Comparison of ENCODE assay signal across 1 cellular context in the genomic region with DNA sequence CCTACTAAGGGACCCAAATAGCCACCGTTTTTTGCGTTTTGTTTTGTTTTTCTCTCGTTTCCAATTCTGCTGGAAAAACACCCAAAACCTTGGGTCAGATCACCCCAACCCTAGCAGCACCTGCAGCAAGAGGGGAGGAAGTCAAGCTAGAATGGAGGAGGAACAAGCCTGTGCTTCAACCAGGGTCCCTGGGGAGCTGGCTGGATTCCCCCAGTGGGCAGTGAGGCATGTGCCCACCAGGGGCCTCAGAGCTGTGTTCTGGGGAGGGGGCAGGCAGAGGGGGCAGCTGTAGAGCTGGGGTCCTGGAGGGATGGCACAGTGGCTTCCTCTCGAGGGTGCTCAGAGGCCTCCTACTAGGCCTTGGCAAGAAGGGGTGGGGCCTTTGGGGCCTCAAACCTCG.
TF ChIP-seq lines count a peak whose summit lies in the region.

No MANE protein-coding gene starts in this region.

TF ChIP-seq in GM12878, 131 proteins besides CTCF, POLR2A, EP300 and RAD21 (continued from another document and continues in another):
- TF ChIP-seq, protein P1, sequence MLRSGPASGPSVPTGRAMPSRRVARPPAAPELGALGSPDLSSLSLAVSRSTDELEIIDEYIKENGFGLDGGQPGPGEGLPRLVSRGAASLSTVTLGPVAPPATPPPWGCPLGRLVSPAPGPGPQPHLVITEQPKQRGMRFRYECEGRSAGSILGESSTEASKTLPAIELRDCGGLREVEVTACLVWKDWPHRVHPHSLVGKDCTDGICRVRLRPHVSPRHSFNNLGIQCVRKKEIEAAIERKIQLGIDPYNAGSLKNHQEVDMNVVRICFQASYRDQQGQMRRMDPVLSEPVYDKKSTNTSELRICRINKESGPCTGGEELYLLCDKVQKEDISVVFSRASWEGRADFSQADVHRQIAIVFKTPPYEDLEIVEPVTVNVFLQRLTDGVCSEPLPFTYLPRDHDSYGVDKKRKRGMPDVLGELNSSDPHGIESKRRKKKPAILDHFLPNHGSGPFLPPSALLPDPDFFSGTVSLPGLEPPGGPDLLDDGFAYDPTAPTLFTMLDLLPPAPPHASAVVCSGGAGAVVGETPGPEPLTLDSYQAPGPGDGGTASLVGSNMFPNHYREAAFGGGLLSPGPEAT (IDR thresholded peaks at IDR 0.05; ENCODE audit: low read depth): peak; percentile 23; the same call in 1 of the 2 replicates
- no peak for TF ChIP-seq ZNF207 (IDR thresholded peaks at IDR 0.05; ENCODE audit: borderline replicate concordance)
- TF ChIP-seq, protein P2, sequence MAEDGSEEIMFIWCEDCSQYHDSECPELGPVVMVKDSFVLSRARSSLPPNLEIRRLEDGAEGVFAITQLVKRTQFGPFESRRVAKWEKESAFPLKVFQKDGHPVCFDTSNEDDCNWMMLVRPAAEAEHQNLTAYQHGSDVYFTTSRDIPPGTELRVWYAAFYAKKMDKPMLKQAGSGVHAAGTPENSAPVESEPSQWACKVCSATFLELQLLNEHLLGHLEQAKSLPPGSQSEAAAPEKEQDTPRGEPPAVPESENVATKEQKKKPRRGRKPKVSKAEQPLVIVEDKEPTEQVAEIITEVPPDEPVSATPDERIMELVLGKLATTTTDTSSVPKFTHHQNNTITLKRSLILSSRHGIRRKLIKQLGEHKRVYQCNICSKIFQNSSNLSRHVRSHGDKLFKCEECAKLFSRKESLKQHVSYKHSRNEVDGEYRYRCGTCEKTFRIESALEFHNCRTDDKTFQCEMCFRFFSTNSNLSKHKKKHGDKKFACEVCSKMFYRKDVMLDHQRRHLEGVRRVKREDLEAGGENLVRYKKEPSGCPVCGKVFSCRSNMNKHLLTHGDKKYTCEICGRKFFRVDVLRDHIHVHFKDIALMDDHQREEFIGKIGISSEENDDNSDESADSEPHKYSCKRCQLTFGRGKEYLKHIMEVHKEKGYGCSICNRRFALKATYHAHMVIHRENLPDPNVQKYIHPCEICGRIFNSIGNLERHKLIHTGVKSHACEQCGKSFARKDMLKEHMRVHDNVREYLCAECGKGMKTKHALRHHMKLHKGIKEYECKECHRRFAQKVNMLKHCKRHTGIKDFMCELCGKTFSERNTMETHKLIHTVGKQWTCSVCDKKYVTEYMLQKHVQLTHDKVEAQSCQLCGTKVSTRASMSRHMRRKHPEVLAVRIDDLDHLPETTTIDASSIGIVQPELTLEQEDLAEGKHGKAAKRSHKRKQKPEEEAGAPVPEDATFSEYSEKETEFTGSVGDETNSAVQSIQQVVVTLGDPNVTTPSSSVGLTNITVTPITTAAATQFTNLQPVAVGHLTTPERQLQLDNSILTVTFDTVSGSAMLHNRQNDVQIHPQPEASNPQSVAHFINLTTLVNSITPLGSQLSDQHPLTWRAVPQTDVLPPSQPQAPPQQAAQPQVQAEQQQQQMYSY (CRISPR knock-in tag; IDR thresholded peaks at IDR 0.05): no peak
- TF ChIP-seq EZH2 (IDR thresholded peaks at IDR 0.05; ENCODE audit: borderline replicate concordance, control insufficient read depth, low read depth, low read length): no peak
- TF ChIP-seq NFYA (IDR thresholded peaks at IDR 0.05; ENCODE audit: borderline replicate concordance, low read depth, low read length): no peak
- TF ChIP-seq ZZZ3 (IDR thresholded peaks at IDR 0.05; ENCODE audit: control insufficient read depth, insufficient read length, low read depth): no peak
- no peak for TF ChIP-seq NRF1 (conservative IDR thresholded peaks at IDR 0.05; ENCODE audit: low read depth, low read length)
- TF ChIP-seq CEBPB (IDR thresholded peaks at IDR 0.05; ENCODE audit: borderline replicate concordance in 1 of 2, low read depth in 2 of 2, low read length in 2 of 2): no peak
- TF ChIP-seq PAX5 (IDR thresholded peaks at IDR 0.05; ENCODE audit: borderline replicate concordance, low read depth, low read length): no peak
- TF ChIP-seq, protein P3, sequence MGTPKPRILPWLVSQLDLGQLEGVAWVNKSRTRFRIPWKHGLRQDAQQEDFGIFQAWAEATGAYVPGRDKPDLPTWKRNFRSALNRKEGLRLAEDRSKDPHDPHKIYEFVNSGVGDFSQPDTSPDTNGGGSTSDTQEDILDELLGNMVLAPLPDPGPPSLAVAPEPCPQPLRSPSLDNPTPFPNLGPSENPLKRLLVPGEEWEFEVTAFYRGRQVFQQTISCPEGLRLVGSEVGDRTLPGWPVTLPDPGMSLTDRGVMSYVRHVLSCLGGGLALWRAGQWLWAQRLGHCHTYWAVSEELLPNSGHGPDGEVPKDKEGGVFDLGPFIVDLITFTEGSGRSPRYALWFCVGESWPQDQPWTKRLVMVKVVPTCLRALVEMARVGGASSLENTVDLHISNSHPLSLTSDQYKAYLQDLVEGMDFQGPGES (IDR thresholded peaks at IDR 0.05): no peak
- TF ChIP-seq ZNF622 (IDR thresholded peaks at IDR 0.05): no peak
- TF ChIP-seq, protein P4, sequence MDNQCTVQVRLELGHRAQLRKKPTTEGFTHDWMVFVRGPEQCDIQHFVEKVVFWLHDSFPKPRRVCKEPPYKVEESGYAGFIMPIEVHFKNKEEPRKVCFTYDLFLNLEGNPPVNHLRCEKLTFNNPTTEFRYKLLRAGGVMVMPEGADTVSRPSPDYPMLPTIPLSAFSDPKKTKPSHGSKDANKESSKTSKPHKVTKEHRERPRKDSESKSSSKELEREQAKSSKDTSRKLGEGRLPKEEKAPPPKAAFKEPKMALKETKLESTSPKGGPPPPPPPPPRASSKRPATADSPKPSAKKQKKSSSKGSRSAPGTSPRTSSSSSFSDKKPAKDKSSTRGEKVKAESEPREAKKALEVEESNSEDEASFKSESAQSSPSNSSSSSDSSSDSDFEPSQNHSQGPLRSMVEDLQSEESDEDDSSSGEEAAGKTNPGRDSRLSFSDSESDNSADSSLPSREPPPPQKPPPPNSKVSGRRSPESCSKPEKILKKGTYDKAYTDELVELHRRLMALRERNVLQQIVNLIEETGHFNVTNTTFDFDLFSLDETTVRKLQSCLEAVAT (IDR thresholded peaks at IDR 0.05): no peak
- no peak for TF ChIP-seq SUPT20H (IDR thresholded peaks at IDR 0.05; ENCODE audit: borderline replicate concordance, control insufficient read depth, low read depth, low read length)
- TF ChIP-seq HDGF (IDR thresholded peaks at IDR 0.05): no peak
- TF ChIP-seq RUNX3 (IDR thresholded peaks at IDR 0.05; ENCODE audit: low read length): peak; percentile 24; the same call in 1 of the 2 replicates
- no peak; the same call in 1 of the 2 replicates for TF ChIP-seq IKZF1 (conservative IDR thresholded peaks at IDR 0.05)
- no peak for TF ChIP-seq STAT3 (IDR thresholded peaks at IDR 0.05; ENCODE audit: low read depth, low read length)
- no peak for TF ChIP-seq IRF4 (IDR thresholded peaks at IDR 0.05; ENCODE audit: low read depth, low read length)
- TF ChIP-seq TCF7 (IDR thresholded peaks at IDR 0.05; ENCODE audit: borderline replicate concordance): no peak
- no peak for TF ChIP-seq YBX1 (IDR thresholded peaks at IDR 0.05)
- no peak for TF ChIP-seq CBX5 (IDR thresholded peaks at IDR 0.05; ENCODE audit: low read depth)
- no peak for TF ChIP-seq MXI1 (IDR thresholded peaks at IDR 0.05; ENCODE audit: low read depth, low read length)
- TF ChIP-seq KLF5 (IDR thresholded peaks at IDR 0.05; ENCODE audit: partially characterized antibody): no peak
- TF ChIP-seq ASH2L (IDR thresholded peaks at IDR 0.05; ENCODE audit: borderline replicate concordance, low read depth): no peak
- TF ChIP-seq RFX5 (IDR thresholded peaks at IDR 0.05; ENCODE audit: low read depth, low read length): no peak
- TF ChIP-seq YY1 (IDR thresholded peaks at IDR 0.05; ENCODE audit: low read depth, low read length): no peak
- TF ChIP-seq TARDBP (IDR thresholded peaks at IDR 0.05; ENCODE audit: borderline replicate concordance): no peak
- no peak for TF ChIP-seq SMAD5 (IDR thresholded peaks at IDR 0.05; ENCODE audit: low read depth)
- no peak for TF ChIP-seq ZBED1 (IDR thresholded peaks at IDR 0.05; ENCODE audit: borderline replicate concordance)
- TF ChIP-seq, protein P5, sequence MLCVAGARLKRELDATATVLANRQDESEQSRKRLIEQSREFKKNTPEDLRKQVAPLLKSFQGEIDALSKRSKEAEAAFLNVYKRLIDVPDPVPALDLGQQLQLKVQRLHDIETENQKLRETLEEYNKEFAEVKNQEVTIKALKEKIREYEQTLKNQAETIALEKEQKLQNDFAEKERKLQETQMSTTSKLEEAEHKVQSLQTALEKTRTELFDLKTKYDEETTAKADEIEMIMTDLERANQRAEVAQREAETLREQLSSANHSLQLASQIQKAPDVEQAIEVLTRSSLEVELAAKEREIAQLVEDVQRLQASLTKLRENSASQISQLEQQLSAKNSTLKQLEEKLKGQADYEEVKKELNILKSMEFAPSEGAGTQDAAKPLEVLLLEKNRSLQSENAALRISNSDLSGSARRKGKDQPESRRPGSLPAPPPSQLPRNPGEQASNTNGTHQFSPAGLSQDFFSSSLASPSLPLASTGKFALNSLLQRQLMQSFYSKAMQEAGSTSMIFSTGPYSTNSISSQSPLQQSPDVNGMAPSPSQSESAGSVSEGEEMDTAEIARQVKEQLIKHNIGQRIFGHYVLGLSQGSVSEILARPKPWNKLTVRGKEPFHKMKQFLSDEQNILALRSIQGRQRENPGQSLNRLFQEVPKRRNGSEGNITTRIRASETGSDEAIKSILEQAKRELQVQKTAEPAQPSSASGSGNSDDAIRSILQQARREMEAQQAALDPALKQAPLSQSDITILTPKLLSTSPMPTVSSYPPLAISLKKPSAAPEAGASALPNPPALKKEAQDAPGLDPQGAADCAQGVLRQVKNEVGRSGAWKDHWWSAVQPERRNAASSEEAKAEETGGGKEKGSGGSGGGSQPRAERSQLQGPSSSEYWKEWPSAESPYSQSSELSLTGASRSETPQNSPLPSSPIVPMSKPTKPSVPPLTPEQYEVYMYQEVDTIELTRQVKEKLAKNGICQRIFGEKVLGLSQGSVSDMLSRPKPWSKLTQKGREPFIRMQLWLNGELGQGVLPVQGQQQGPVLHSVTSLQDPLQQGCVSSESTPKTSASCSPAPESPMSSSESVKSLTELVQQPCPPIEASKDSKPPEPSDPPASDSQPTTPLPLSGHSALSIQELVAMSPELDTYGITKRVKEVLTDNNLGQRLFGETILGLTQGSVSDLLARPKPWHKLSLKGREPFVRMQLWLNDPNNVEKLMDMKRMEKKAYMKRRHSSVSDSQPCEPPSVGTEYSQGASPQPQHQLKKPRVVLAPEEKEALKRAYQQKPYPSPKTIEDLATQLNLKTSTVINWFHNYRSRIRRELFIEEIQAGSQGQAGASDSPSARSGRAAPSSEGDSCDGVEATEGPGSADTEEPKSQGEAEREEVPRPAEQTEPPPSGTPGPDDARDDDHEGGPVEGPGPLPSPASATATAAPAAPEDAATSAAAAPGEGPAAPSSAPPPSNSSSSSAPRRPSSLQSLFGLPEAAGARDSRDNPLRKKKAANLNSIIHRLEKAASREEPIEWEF (IDR thresholded peaks at IDR 0.05; ENCODE audit: insufficient replicate concordance, low read depth, low read length): no peak
- no peak for TF ChIP-seq MYC (IDR thresholded peaks at IDR 0.05; ENCODE audit: insufficient read depth, insufficient read length, insufficient replicate concordance, low read length, severe bottlenecking)
- TF ChIP-seq NR2F1 (conservative IDR thresholded peaks at IDR 0.05): no peak
- TF ChIP-seq, protein P6, sequence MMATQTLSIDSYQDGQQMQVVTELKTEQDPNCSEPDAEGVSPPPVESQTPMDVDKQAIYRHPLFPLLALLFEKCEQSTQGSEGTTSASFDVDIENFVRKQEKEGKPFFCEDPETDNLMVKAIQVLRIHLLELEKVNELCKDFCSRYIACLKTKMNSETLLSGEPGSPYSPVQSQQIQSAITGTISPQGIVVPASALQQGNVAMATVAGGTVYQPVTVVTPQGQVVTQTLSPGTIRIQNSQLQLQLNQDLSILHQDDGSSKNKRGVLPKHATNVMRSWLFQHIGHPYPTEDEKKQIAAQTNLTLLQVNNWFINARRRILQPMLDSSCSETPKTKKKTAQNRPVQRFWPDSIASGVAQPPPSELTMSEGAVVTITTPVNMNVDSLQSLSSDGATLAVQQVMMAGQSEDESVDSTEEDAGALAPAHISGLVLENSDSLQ (IDR thresholded peaks at IDR 0.05): no peak
- no peak for TF ChIP-seq BCL11A (IDR thresholded peaks at IDR 0.05; ENCODE audit: low read depth, low read length)
- 0 out of 2 replicates have a peak, but pooled peaks have one; percentile 40 for TF ChIP-seq GATAD2B (conservative IDR thresholded peaks at IDR 0.05; ENCODE audit: low read depth)
- no peak for TF ChIP-seq NFXL1 (IDR thresholded peaks at IDR 0.05; ENCODE audit: borderline replicate concordance)
- TF ChIP-seq, protein P7, sequence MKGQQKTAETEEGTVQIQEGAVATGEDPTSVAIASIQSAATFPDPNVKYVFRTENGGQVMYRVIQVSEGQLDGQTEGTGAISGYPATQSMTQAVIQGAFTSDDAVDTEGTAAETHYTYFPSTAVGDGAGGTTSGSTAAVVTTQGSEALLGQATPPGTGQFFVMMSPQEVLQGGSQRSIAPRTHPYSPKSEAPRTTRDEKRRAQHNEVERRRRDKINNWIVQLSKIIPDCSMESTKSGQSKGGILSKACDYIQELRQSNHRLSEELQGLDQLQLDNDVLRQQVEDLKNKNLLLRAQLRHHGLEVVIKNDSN (IDR thresholded peaks at IDR 0.05; ENCODE audit: borderline replicate concordance, extremely low read length, insufficient read depth, low read depth, low read length): no peak
- TF ChIP-seq SUZ12 (IDR thresholded peaks at IDR 0.05; ENCODE audit: unreplicated experiment): no peak
- no peak for TF ChIP-seq MYB (IDR thresholded peaks at IDR 0.05; ENCODE audit: borderline replicate concordance, low read depth, low read length)
- TF ChIP-seq SREBF1 (IDR thresholded peaks at IDR 0.05; ENCODE audit: low read length): no peak
- no peak for TF ChIP-seq CREM (IDR thresholded peaks at IDR 0.05; ENCODE audit: low read depth)
- TF ChIP-seq NFIC (IDR thresholded peaks at IDR 0.05; ENCODE audit: low read depth, low read length): no peak
- no peak for TF ChIP-seq MTA3 (IDR thresholded peaks at IDR 0.05; ENCODE audit: borderline replicate concordance, low read length)
- TF ChIP-seq CBX3 (IDR thresholded peaks at IDR 0.05; ENCODE audit: borderline replicate concordance, low read depth): no peak
- TF ChIP-seq SRF (IDR thresholded peaks at IDR 0.05; ENCODE audit: low read depth in 2 of 2, low read length in 2 of 2): no peak
- TF ChIP-seq CHD4 (IDR thresholded peaks at IDR 0.05): no peak
- no peak for TF ChIP-seq NR2C1 (IDR thresholded peaks at IDR 0.05)
- TF ChIP-seq NR2C2 (IDR thresholded peaks at IDR 0.05; ENCODE audit: borderline replicate concordance, control insufficient read depth, insufficient read length, low read depth): no peak
- TF ChIP-seq POLR2AphosphoS5 (IDR thresholded peaks at IDR 0.05; ENCODE audit: low read length): no peak
- TF ChIP-seq SPI1 (IDR thresholded peaks at IDR 0.05; ENCODE audit: borderline replicate concordance, insufficient read depth, low read depth, low read length): peak; percentile 55; the same call in 1 of the 2 replicates
